8 cellular contexts compared by ENCODE assay signal in genomic region chr15:40421246-40422157, GRCh38. TPM values are rescaled to one million over a fixed set of nuclear protein-coding genes. Genes with fewer than 3 reads are reported as not detected.
DNase-seq lines count a peak whose midpoint lies in the region; FAIRE-seq and TF ChIP-seq lines count a peak whose summit lies in the region.

No MANE protein-coding gene starts in this region.

- WGBS in GM23248 (ENCODE audit: low coverage in 1 of 2, low lambda C conversion rate in 2 of 2, missing lambda C conversion rate in 2 of 2), 2 experiments: 21 to 24% methylated on average over 31 of the region's 31 CpGs
- 8% methylated on average over 31 of the region's 31 CpGs for WGBS in liver

- H3K4me2 ChIP-seq in GM23248 (ENCODE audit: unreplicated experiment): peak overlapping the region; percentile 51

- TF ChIP-seq CTCF in choroid plexus epithelial cell (conservative IDR thresholded peaks at IDR 0.05; ENCODE audit: low read depth, low read length): peak; percentile 98
- peak; percentile 96 for TF ChIP-seq CTCF in liver (IDR thresholded peaks at IDR 0.05; ENCODE audit: low read depth, low read length, missing input control)

- H2AFZ ChIP-seq in GM23248: no peak overlapping the region

- no peak for TF ChIP-seq POLR2A in H54 (IDR thresholded peaks at IDR 0.05; ENCODE audit: low read depth, low read length)

- in situ Hi-C loops in GM23248 (cut with MboI): no loop called here

- H3F3A ChIP-seq in GM23248 (ENCODE audit: insufficient read depth): peaks cover 12% of the 10 kb centered on the region

- DNase-seq in DMS53 (lab: John Stamatoyannopoulos, UW) (peak; percentile 79), GM23248 (peak; percentile 83), NCI-H2196 (lab: John Stamatoyannopoulos, UW; ENCODE audit: unreplicated experiment) (peak; percentile 49), choroid plexus epithelial cell (ENCODE audit: low read depth) (peak; percentile 71), H54 (ENCODE audit: insufficient read length, low spot score) (no peak)
- peak; percentile 72 to 83 for DNase-seq in activated CD4-positive, alpha-beta T cell treated with anti-CD3 and anti-CD28 coated beads for 4 hours
- DNase-seq in stimulated activated CD4-positive, alpha-beta T cell treated with anti-CD3 and anti-CD28 coated beads, TNF-alpha, amount 100 ng/mL, for 24 hours (ENCODE audit: low read depth in 3 of 3): peak; percentile 64 to 82 (median 72)

- no peaks in the 10 kb centered on the region for H4K20me1 ChIP-seq in GM23248 (ENCODE audit: insufficient read depth)

- H3K4me3 ChIP-seq in GM23248 (peak overlapping the region; percentile 28; the same call in 1 of the 2 replicates), choroid plexus epithelial cell (ENCODE audit: low read depth, low read length) (peak overlapping the region; percentile 17), liver (ENCODE audit: low read depth in 1 of 3, low read length in 3 of 3) (peak overlapping the region in 1 of 3 donors; percentile 11)

- FAIRE-seq in H54 (lab: Jason Lieb, UNC): no peak

- H3K4me1 ChIP-seq in GM23248 (ENCODE audit: insufficient read depth) (no peaks in the 10 kb centered on the region), liver (ENCODE audit: control insufficient read depth in 4 of 4, insufficient read depth in 4 of 4, low read length in 3 of 4) (peaks cover 7 to 24% (median 21%) of the 10 kb centered on the region in 4 donors)

- no peak overlapping the region for H3K27ac ChIP-seq in GM23248
- H3K27ac ChIP-seq in liver (ENCODE audit: low read depth in 1 of 2, low read length in 2 of 2): no peak overlapping the region

- no peak overlapping the region for H3K9ac ChIP-seq in GM23248
- H3K9ac ChIP-seq in liver (ENCODE audit: low read depth in 1 of 2, low read length in 2 of 2): no peak overlapping the region

- H3K27me3 ChIP-seq in GM23248 (replicated peaks; ENCODE audit: insufficient read depth): no peaks in the 10 kb centered on the region
- no peaks in the 10 kb centered on the region for H3K27me3 ChIP-seq in liver (ENCODE audit: control insufficient read depth in 4 of 4, insufficient read depth in 4 of 4, low read length in 3 of 4)

- H3K36me3 ChIP-seq in GM23248 (ENCODE audit: low read depth) (no peaks in the 10 kb centered on the region), liver (ENCODE audit: control insufficient read depth in 4 of 4, insufficient read depth in 3 of 4, low read depth in 1 of 4, low read length in 3 of 4) (peaks cover 0 to 14% (median 5%) of the 10 kb centered on the region in 4 donors)

- H3K79me2 ChIP-seq in GM23248 (ENCODE audit: insufficient read depth): no peaks in the 10 kb centered on the region

- H3K9me3 ChIP-seq in GM23248 (ENCODE audit: low read depth) (no peaks in the 10 kb centered on the region), liver (ENCODE audit: control insufficient read depth in 4 of 4, low read length in 3 of 4) (no peaks in the 10 kb centered on the region)

- H3K9me2 ChIP-seq in GM23248 (ENCODE audit: insufficient read depth): no peaks in the 10 kb centered on the region

- peak; percentile 93 to 94 for TF ChIP-seq RAD21 in liver (IDR thresholded peaks at IDR 0.05)

TF ChIP-seq in liver, 16 proteins besides CTCF, POLR2A, EP300 and RAD21:
- TF ChIP-seq GABPA (IDR thresholded peaks at IDR 0.05 in 1 of 2, conservative IDR thresholded peaks at IDR 0.05 in 1 of 2) (no peak), HNF4A (conservative IDR thresholded peaks at IDR 0.05) (peak in 1 of 2 donors; percentile 16), ZBTB33 (IDR thresholded peaks at IDR 0.05) (no peak), RXRA (IDR thresholded peaks at IDR 0.05) (peak in 1 of 2 donors; percentile 12), HNF4G (IDR thresholded peaks at IDR 0.05) (no peak), YY1 (IDR thresholded peaks at IDR 0.05) (peak; percentile 13)
TF ChIP-seq in liver: peak in this region for 3.

RNA-seq across cellular contexts. Expression of gene IVD, which starts 15.9 kb away (rescaled TPM):
- total RNA-seq in GM23248 (2014; rRNA removed; shearing (Covaris generic)): 24.4 and 28.2 TPM in 2 replicates
- polyA plus RNA-seq in GM23248 (2016; fragmentation: Nextera tagmentation; extraction: Ambion mirVana) (49.6 and 50.1 TPM in 2 replicates), liver (100 to 1,000 TPM in 1 of 2 donors, 10 to 100 TPM in 1; 93.0 to 156 TPM)
- 10 to 100 TPM; 40.3 to 95.7 TPM for total RNA-seq in liver

RNA-seq across cellular contexts. Expression of gene BAHD1, which starts 19.3 kb away (rescaled TPM):
- total RNA-seq in GM23248 (2014; rRNA removed; shearing (Covaris generic)): 10.3 and 22.0 TPM in 2 replicates
- polyA plus RNA-seq in GM23248 (2016; fragmentation: Nextera tagmentation; extraction: Ambion mirVana): 2.0 and 2.3 TPM in 2 replicates
- total RNA-seq in liver: 1 to 10 TPM; 6.3 to 7.0 TPM
- 1 to 10 TPM; 1.8 to 8.7 TPM for polyA plus RNA-seq in liver

RNA-seq across cellular contexts. Expression of gene KNSTRN, which starts 39.0 kb away (rescaled TPM):
- 31.1 and 35.8 TPM in 2 replicates for total RNA-seq in GM23248 (2014; rRNA removed; shearing (Covaris generic))
- polyA plus RNA-seq in GM23248 (2016; fragmentation: Nextera tagmentation; extraction: Ambion mirVana) (37.7 and 37.8 TPM in 2 replicates), liver (1 to 10 TPM; 3.4 to 8.8 TPM)
- total RNA-seq in liver: 10 to 100 TPM in 1 of 2 donors, 1 to 10 TPM in 1; 9.0 to 28.1 TPM

RNA-seq across cellular contexts. Expression of gene CHST14, which starts 49.3 kb away (rescaled TPM):
- total RNA-seq in GM23248 (2014; rRNA removed; shearing (Covaris generic)): 26.1 and 26.6 TPM in 2 replicates
- polyA plus RNA-seq in GM23248 (2016; fragmentation: Nextera tagmentation; extraction: Ambion mirVana) (18.7 and 21.2 TPM in 2 replicates), liver (1 to 10 TPM; 2.3 to 5.3 TPM)
- total RNA-seq in liver: 1 to 10 TPM; 2.9 to 3.3 TPM
